ENCODE assay signal across 1 cellular context in genomic region chr12:108519558-108519957, GRCh38.
TF ChIP-seq lines count a peak whose summit lies in the region.

No MANE protein-coding gene starts in this region.

TF ChIP-seq in WTC11, 78 proteins besides CTCF, POLR2A, EP300 and RAD21:
- TF ChIP-seq USF1 (CRISPR knock-in tag; IDR thresholded peaks at IDR 0.05) (peak; percentile 51; the same call in 1 of the 2 replicates), USF2 (CRISPR knock-in tag; IDR thresholded peaks at IDR 0.05) (peak; percentile 61), GABPB1 (CRISPR knock-in tag; IDR thresholded peaks at IDR 0.05) (no peak), MAX (CRISPR knock-in tag; IDR thresholded peaks at IDR 0.05) (0 out of 2 replicates have a peak, but pooled peaks have one; percentile 27)
